2 cellular contexts compared by ENCODE assay signal in the genomic region with DNA sequence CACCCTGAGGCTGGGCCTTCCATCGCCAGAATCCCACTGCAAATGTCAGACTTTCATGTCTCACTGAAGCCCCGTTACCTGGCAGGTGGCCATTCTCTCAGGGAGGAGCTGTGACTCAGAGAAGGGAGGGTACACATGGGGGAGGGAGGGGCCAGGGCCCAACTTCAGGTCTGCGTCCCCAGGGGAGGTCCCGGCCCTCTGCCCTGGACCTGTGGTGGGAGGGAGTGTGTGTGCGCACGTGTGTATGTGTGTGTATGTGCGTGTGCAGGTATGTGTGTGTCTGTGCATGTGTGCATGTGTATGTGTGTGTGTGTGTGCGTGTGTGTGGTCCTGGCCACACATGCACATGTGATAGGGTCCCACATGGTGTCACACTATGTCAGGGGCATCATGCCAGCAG.
TF ChIP-seq lines count a peak whose summit lies in the region.

No MANE protein-coding gene starts in this region.

TF ChIP-seq in HEK293, 187 proteins besides CTCF, POLR2A, EP300 and RAD21 (continues in another document):
- TF ChIP-seq, protein P1, sequence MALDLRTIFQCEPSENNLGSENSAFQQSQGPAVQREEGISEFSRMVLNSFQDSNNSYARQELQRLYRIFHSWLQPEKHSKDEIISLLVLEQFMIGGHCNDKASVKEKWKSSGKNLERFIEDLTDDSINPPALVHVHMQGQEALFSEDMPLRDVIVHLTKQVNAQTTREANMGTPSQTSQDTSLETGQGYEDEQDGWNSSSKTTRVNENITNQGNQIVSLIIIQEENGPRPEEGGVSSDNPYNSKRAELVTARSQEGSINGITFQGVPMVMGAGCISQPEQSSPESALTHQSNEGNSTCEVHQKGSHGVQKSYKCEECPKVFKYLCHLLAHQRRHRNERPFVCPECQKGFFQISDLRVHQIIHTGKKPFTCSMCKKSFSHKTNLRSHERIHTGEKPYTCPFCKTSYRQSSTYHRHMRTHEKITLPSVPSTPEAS (tag by site-specific recombination; IDR thresholded peaks at IDR 0.05) = peak; percentile 52; the same call in 1 of the 2 replicates
- no peak for TF ChIP-seq ZNF624 (tag by site-specific recombination; IDR thresholded peaks at IDR 0.05)
- TF ChIP-seq, protein P2, sequence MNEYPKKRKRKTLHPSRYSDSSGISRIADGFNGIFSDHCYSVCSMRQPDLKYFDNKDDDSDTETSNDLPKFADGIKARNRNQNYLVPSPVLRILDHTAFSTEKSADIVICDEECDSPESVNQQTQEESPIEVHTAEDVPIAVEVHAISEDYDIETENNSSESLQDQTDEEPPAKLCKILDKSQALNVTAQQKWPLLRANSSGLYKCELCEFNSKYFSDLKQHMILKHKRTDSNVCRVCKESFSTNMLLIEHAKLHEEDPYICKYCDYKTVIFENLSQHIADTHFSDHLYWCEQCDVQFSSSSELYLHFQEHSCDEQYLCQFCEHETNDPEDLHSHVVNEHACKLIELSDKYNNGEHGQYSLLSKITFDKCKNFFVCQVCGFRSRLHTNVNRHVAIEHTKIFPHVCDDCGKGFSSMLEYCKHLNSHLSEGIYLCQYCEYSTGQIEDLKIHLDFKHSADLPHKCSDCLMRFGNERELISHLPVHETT (tag by site-specific recombination; IDR thresholded peaks at IDR 0.05) = no peak
- TF ChIP-seq ZIC2 (tag by site-specific recombination; IDR thresholded peaks at IDR 0.05) = peak; percentile 75
- TF ChIP-seq ZNF10 (tag by site-specific recombination; IDR thresholded peaks at IDR 0.05) = no peak
- TF ChIP-seq GLIS2 (tag by site-specific recombination; IDR thresholded peaks at IDR 0.05) = peak; percentile 63
- TF ChIP-seq, protein P3, sequence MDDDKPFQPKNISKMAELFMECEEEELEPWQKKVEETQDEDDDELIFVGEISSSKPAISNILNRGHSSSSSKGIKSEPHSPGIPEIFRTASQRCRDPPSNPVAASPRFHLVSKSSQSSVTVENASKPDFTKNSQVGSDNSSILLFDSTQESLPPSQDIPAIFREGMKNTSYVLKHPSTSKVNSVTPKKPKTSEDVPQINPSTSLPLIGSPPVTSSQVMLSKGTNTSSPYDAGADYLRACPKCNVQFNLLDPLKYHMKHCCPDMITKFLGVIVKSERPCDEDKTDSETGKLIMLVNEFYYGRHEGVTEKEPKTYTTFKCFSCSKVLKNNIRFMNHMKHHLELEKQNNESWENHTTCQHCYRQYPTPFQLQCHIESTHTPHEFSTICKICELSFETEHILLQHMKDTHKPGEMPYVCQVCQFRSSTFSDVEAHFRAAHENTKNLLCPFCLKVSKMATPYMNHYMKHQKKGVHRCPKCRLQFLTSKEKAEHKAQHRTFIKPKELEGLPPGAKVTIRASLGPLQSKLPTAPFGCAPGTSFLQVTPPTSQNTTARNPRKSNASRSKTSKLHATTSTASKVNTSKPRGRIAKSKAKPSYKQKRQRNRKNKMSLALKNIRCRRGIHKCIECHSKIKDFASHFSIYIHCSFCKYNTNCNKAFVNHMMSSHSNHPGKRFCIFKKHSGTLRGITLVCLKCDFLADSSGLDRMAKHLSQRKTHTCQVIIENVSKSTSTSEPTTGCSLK (tag by site-specific recombination; IDR thresholded peaks at IDR 0.05) = no peak
- TF ChIP-seq SALL2 (tag by site-specific recombination; IDR thresholded peaks at IDR 0.05; ENCODE audit: borderline replicate concordance) = no peak
- TF ChIP-seq ZNF121 (tag by site-specific recombination; IDR thresholded peaks at IDR 0.05) = no peak
- TF ChIP-seq, protein P4, sequence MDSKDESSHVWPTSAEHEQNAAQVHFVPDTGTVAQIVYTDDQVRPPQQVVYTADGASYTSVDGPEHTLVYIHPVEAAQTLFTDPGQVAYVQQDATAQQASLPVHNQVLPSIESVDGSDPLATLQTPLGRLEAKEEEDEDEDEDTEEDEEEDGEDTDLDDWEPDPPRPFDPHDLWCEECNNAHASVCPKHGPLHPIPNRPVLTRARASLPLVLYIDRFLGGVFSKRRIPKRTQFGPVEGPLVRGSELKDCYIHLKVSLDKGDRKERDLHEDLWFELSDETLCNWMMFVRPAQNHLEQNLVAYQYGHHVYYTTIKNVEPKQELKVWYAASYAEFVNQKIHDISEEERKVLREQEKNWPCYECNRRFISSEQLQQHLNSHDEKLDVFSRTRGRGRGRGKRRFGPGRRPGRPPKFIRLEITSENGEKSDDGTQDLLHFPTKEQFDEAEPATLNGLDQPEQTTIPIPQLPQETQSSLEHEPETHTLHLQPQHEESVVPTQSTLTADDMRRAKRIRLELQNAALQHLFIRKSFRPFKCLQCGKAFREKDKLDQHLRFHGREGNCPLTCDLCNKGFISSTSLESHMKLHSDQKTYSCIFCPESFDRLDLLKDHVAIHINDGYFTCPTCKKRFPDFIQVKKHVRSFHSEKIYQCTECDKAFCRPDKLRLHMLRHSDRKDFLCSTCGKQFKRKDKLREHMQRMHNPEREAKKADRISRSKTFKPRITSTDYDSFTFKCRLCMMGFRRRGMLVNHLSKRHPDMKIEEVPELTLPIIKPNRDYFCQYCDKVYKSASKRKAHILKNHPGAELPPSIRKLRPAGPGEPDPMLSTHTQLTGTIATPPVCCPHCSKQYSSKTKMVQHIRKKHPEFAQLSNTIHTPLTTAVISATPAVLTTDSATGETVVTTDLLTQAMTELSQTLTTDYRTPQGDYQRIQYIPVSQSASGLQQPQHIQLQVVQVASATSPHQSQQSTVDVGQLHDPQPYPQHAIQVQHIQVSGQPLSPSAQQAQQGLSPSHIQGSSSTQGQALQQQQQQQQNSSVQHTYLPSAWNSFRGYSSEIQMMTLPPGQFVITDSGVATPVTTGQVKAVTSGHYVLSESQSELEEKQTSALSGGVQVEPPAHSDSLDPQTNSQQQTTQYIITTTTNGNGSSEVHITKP (tag by site-specific recombination; IDR thresholded peaks at IDR 0.05) = no peak
- TF ChIP-seq WT1 (tag by site-specific recombination; IDR thresholded peaks at IDR 0.05) = peak; percentile 72; the same call in 1 of the 2 replicates
- peak; percentile 61 for TF ChIP-seq HIC1 (tag by site-specific recombination; IDR thresholded peaks at IDR 0.05)
- TF ChIP-seq KLF1 (tag by site-specific recombination; IDR thresholded peaks at IDR 0.05) = peak; percentile 67; the same call in 1 of the 2 replicates
- TF ChIP-seq ZNF626 (tag by site-specific recombination; IDR thresholded peaks at IDR 0.05) = no peak

TF ChIP-seq in GM12878, 131 proteins besides CTCF, POLR2A, EP300 and RAD21 (continued from another document):
- TF ChIP-seq, protein P5, sequence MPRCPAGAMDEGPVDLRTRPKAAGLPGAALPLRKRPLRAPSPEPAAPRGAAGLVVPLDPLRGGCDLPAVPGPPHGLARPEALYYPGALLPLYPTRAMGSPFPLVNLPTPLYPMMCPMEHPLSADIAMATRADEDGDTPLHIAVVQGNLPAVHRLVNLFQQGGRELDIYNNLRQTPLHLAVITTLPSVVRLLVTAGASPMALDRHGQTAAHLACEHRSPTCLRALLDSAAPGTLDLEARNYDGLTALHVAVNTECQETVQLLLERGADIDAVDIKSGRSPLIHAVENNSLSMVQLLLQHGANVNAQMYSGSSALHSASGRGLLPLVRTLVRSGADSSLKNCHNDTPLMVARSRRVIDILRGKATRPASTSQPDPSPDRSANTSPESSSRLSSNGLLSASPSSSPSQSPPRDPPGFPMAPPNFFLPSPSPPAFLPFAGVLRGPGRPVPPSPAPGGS (IDR thresholded peaks at IDR 0.05; ENCODE audit: borderline replicate concordance, insufficient read depth, low read depth, low read length, poor library complexity, severe bottlenecking) = peak; percentile 84
TF ChIP-seq in GM12878: peak in this region for 1.
